In the genomic region with DNA sequence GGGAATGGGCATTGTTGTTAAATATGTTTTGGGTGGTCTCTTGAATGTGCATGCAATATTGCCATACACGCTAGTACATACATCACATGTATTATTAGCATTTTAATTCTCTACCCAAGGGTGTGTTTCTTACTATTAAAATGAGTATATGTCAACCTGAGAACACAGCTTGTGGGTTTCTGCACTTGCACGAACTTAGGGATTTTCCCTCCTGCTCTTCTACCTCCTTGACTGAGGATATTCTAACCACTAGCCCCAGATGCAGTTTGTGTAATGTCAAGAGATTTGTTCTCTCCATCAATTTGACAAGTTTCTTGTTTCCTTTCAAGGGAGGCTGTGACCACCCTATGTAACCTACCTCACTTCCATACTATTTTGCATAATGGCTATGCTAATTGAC, we compare ENCODE assay signal across 14 cellular contexts. TPM values are rescaled to one million over a fixed set of nuclear protein-coding genes. Genes with fewer than 3 reads are reported as not detected.
DNase-seq lines count a peak whose midpoint lies in the region; ATAC-seq and TF ChIP-seq lines count a peak whose summit lies in the region.
"Had no signal": no experiment of that assay in that cellular context is flagged by ENCODE, and none has a peak within 500 bp of the region (broad histone marks: within the 10 kb centered on the region; RNA-seq: fewer than 3 reads in every experiment).

No MANE protein-coding gene starts in this region.

- H3K27ac Mint-ChIP-seq in activated naive CD8-positive, alpha-beta T cell treated with anti-CD3 and anti-CD28 coated beads, Interleukin-2, amount 10 ng/mL, durations not matched to agents 7 days and 5 days, result no peak overlapping the region
- H3K27ac Mint-ChIP-seq in osteocyte (ENCODE audit: unreplicated experiment), result no peak overlapping the region
- H3K27ac Mint-ChIP-seq: activated naive CD8-positive, alpha-beta T cell; nephron had no signal

- TF ChIP-seq CTCF in osteocyte (IDR thresholded peaks at IDR 0.05), result no peak

- peaks cover 17% of the 10 kb centered on the region for H3K4me1 Mint-ChIP-seq in activated naive CD8-positive, alpha-beta T cell treated with anti-CD3 and anti-CD28 coated beads, Interleukin-2, amount 10 ng/mL, durations not matched to agents 7 days and 5 days
- H3K4me1 Mint-ChIP-seq in osteocyte (ENCODE audit: unreplicated experiment), result no peaks in the 10 kb centered on the region
- H3K4me1 Mint-ChIP-seq: nephron had no signal

- DNase-seq in activated CD4-positive, CD25-positive, alpha-beta regulatory T cell (lab: John Stamatoyannopoulos, UW), result no peak
- no peak for DNase-seq in activated naive CD8-positive, alpha-beta T cell treated with anti-CD3 and anti-CD28 coated beads, Interleukin-2, amount 10 ng/mL, durations not matched to agents 7 days and 5 days
- DNase-seq in osteocyte (ENCODE audit: extremely low spot score, unreplicated experiment) (no peak), Ammon's horn (ENCODE audit: low spot score) (no peak)
- DNase-seq: DND-41, T1000 had no signal

- no peak overlapping the region for H3K4me3 Mint-ChIP-seq in activated naive CD8-positive, alpha-beta T cell treated with anti-CD3 and anti-CD28 coated beads, Interleukin-2, amount 10 ng/mL, durations not matched to agents 7 days and 5 days
- no peak overlapping the region for H3K4me3 Mint-ChIP-seq in osteocyte (ENCODE audit: unreplicated experiment)
- H3K4me3 Mint-ChIP-seq: activated naive CD8-positive, alpha-beta T cell; nephron had no signal

- peaks cover 6% of the 10 kb centered on the region for H3K9me3 Mint-ChIP-seq in activated naive CD8-positive, alpha-beta T cell treated with anti-CD3 and anti-CD28 coated beads, Interleukin-2, amount 10 ng/mL, durations not matched to agents 7 days and 5 days
- no peaks in the 10 kb centered on the region for H3K9me3 Mint-ChIP-seq in osteocyte (ENCODE audit: unreplicated experiment)

- H3K36me3 Mint-ChIP-seq in activated naive CD8-positive, alpha-beta T cell treated with anti-CD3 and anti-CD28 coated beads, Interleukin-2, amount 10 ng/mL, durations not matched to agents 7 days and 5 days, result peaks cover 3% of the 10 kb centered on the region
- no peaks in the 10 kb centered on the region for H3K36me3 Mint-ChIP-seq in osteocyte (ENCODE audit: unreplicated experiment)

- peaks cover 6% of the 10 kb centered on the region for H3K27me3 Mint-ChIP-seq in activated naive CD8-positive, alpha-beta T cell treated with anti-CD3 and anti-CD28 coated beads, Interleukin-2, amount 10 ng/mL, durations not matched to agents 7 days and 5 days
- H3K27me3 Mint-ChIP-seq in osteocyte (ENCODE audit: unreplicated experiment), result peaks cover 5% of the 10 kb centered on the region

- POLR2A ChIA-PET in activated naive CD8-positive, alpha-beta T cell treated with anti-CD3 and anti-CD28 coated beads, Interleukin-2, amount 10 ng/mL, durations not matched to agents 7 days and 5 days (lab: Charles Lee), result interaction anchor here (1.0 kb wide), 1 partner anchor 17 kb away, joined by 3 read pairs; the partner anchor contains the start of gene TRIM38

- peak; percentile 79 to 94 for ATAC-seq in activated CD4-positive, CD25-positive, alpha-beta regulatory T cell treated with anti-CD3 and anti-CD28 coated beads, Interleukin-2, amount 50 U/mL, for 24 hours
- ATAC-seq in GM21390 (IDR thresholded peaks at IDR 0.05; ENCODE audit: unreplicated experiment), result peak; percentile 92
- peak; percentile 73 for ATAC-seq in HG03097 (IDR thresholded peaks at IDR 0.05; ENCODE audit: low FRiP score, unreplicated experiment)
- ATAC-seq in activated naive CD8-positive, alpha-beta T cell treated with anti-CD3 and anti-CD28 coated beads, Interleukin-2, amount 10 ng/mL, durations not matched to agents 7 days and 5 days (ENCODE audit: low read depth), result peak; percentile 59
- no peak for ATAC-seq in esophagus mucosa
- ATAC-seq: HCT116 had no signal

RNA-seq across cellular contexts. Expression of gene SLC17A2, which starts 14.7 kb away (rescaled TPM):
- not detected for total RNA-seq in activated naive CD8-positive, alpha-beta T cell treated with anti-CD3 and anti-CD28 coated beads, Interleukin-2, amount 10 ng/mL, durations not matched to agents 7 days and 5 days
- total RNA-seq in osteocyte (not detected in 2 replicates), esophagus mucosa (not detected)
- total RNA-seq: temporal lobe had no signal

RNA-seq across cellular contexts. Expression of gene TRIM38, which starts 17.4 kb away (rescaled TPM):
- 10 to 100 TPM; 29.1 TPM for total RNA-seq in activated naive CD8-positive, alpha-beta T cell treated with anti-CD3 and anti-CD28 coated beads, Interleukin-2, amount 10 ng/mL, durations not matched to agents 7 days and 5 days
- total RNA-seq in osteocyte (8.0 and 8.4 TPM in 2 replicates), esophagus mucosa (7.2 TPM)
